In genomic region chr7:30027915-30028748, GRCh38 we compare ENCODE assay signal across 8 cellular contexts. TPM values are rescaled to one million over a fixed set of nuclear protein-coding genes. Genes with fewer than 3 reads are reported as not detected.
DNase-seq lines count a peak whose midpoint lies in the region; ATAC-seq, FAIRE-seq and TF ChIP-seq lines count a peak whose summit lies in the region.

Gene PLEKHA8 (plus strand): TSS chr7:30028412. CDS start chr7:30028763, 351 bp downstream.

- peak within 1 kb of the TSS; percentile 91 for H3K27ac Mint-ChIP-seq in activated B cell treated with CpG ODN at 0.5 μM for 24 hours

- H3K4me3 ChIP-seq in bronchial epithelial cell (ENCODE audit: low read depth, low read length): peak within 1 kb of the TSS; percentile 76

- peaks cover 19% of the 10 kb centered on the region for H3K36me3 Mint-ChIP-seq in activated B cell treated with CpG ODN at 0.5 μM for 24 hours (ENCODE audit: low read depth)

- TF ChIP-seq CTCF in activated B cell treated with CpG ODN at 0.5 μM for 24 hours (IDR thresholded peaks at IDR 0.05): no peak
- no peak for TF ChIP-seq CTCF in bronchial epithelial cell (IDR thresholded peaks at IDR 0.05; ENCODE audit: insufficient read depth, low read length, severe bottlenecking)

- DNase-seq in ACHN (peak; percentile 92), NCI-H2107 (lab: John Stamatoyannopoulos, UW) (peak; percentile 62), activated B cell treated with CpG ODN at 0.5 μM for 24 hours (peak; percentile 97), bronchial epithelial cell (ENCODE audit: low read depth) (peak; percentile 58), inferior parietal cortex (ENCODE audit: extremely low spot score) (peak; percentile 93), smooth muscle cell of the brain vasculature (ENCODE audit: low read depth, low spot score) (peak; percentile 56)

- in situ Hi-C loops in ACHN (cut with HindIII; ENCODE audit: low pct_ligation_motif_present, low pct_unique_long_range_greater_than_20kb, low sequenced_read_pairs): no loop called here

- intact Hi-C loops in activated B cell treated with CpG ODN at 0.5 μM for 24 hours (cut with micrococcal nuclease): loop anchor here (1.0 to 5.0 kb wide), 6 partner anchors 34 to 449 kb away; partner anchors contain the start of genes MTURN and NOD1

- H3K4me3 Mint-ChIP-seq in activated B cell treated with CpG ODN at 0.5 μM for 24 hours: no peak within 1 kb of the TSS

- H3K27me3 ChIP-seq in bronchial epithelial cell (ENCODE audit: control insufficient read depth, insufficient read depth, low read length): no peaks in the 10 kb centered on the region

- POLR2A ChIA-PET in activated B cell treated with CpG ODN at 0.5 μM for 24 hours (lab: Charles Lee): interaction anchor here (0.7 to 5.3 kb wide), 9 partner anchors 9 to 450 kb away, joined by 3 to 66 read pairs (median 4); partner anchors contain the start of genes NOD1 and SCRN1

- H3K36me3 ChIP-seq in bronchial epithelial cell (ENCODE audit: control insufficient read depth, insufficient read depth, low read length): no peaks in the 10 kb centered on the region

- no peak for FAIRE-seq in bronchial epithelial cell (lab: Jason Lieb, UNC)

- peak; percentile 26 for ATAC-seq in GM18858 (IDR thresholded peaks at IDR 0.05; ENCODE audit: unreplicated experiment)
- ATAC-seq in HG03064 (IDR thresholded peaks at IDR 0.05; ENCODE audit: low read depth, unreplicated experiment): peak; percentile 48
- ATAC-seq in activated B cell treated with CpG ODN at 0.5 μM for 24 hours (ENCODE audit: low read depth): peak; percentile 59

- peaks cover 3% of the 10 kb centered on the region for H3K9me3 Mint-ChIP-seq in activated B cell treated with CpG ODN at 0.5 μM for 24 hours

- H3K27me3 Mint-ChIP-seq in activated B cell treated with CpG ODN at 0.5 μM for 24 hours: no peaks in the 10 kb centered on the region

- CTCF ChIA-PET in activated B cell treated with CpG ODN at 0.5 μM for 24 hours (lab: Charles Lee): interaction anchor here (0.8 to 3.4 kb wide), 3 partner anchors 13 to 40 kb away, joined by 3 to 11 read pairs (median 4); no protein-coding TSS in a partner anchor

- H3K4me1 Mint-ChIP-seq in activated B cell treated with CpG ODN at 0.5 μM for 24 hours: peaks cover 36% of the 10 kb centered on the region

RNA-seq across cellular contexts. Expression of gene PLEKHA8, which starts in this region (rescaled TPM):
- total RNA-seq in activated B cell treated with CpG ODN at 0.5 μM for 24 hours (7.4 and 9.3 TPM in 2 replicates), bronchial epithelial cell (17.0 and 17.1 TPM in 2 replicates)

Comparison
In these comparisons a context has a peak if more than half of its experiments do, and no peak if none do; other contexts are left out.
1. Peak in every context shown above with its lines: DNase-seq, ATAC-seq and H3K4me3 ChIP-seq.